15 cellular contexts compared by ENCODE assay signal in genomic region chr12:80593766-80594165, GRCh38.
DNase-seq lines count a peak whose midpoint lies in the region; ATAC-seq, FAIRE-seq and TF ChIP-seq lines count a peak whose summit lies in the region.
"Had no signal": no experiment of that assay in that cellular context is flagged by ENCODE, and none has a peak within 500 bp of the region (broad histone marks: within the 10 kb centered on the region; RNA-seq: fewer than 3 reads in every experiment).

No MANE protein-coding gene starts in this region.

- H3K27me3 ChIP-seq in keratinocyte (ENCODE audit: control insufficient read depth, extremely low read depth, insufficient read depth, low read length) = no peaks in the 10 kb centered on the region
- H3K27me3 ChIP-seq in uterus = no peaks in the 10 kb centered on the region
- H3K27me3 ChIP-seq: pancreas had no signal

- dilution Hi-C loops in keratinocyte (cut with MboI; ENCODE audit: extremely low pct_ligation_motif_present, low sequenced_read_pairs) = no loop called here

- in situ Hi-C loops in ACHN (cut with HindIII; ENCODE audit: low pct_ligation_motif_present, low pct_unique_long_range_greater_than_20kb, low sequenced_read_pairs) = no loop called here

- H3K9me1 ChIP-seq in keratinocyte (ENCODE audit: control insufficient read depth, extremely low read depth, insufficient read depth, low read length) = no peaks in the 10 kb centered on the region

- TF ChIP-seq CTCF in HFF-Myc (IDR thresholded peaks at IDR 0.05; ENCODE audit: low read depth, low read length, missing control alignments) (no peak), keratinocyte (optimal IDR thresholded peaks at IDR 0.05 in 1 of 3, IDR thresholded peaks at IDR 0.05 in 1 of 3, conservative IDR thresholded peaks at IDR 0.05 in 1 of 3; ENCODE audit: extremely low read depth in 1 of 3, insufficient read depth in 2 of 3, low read length in 3 of 3) (no peak), uterus (IDR thresholded peaks at IDR 0.05) (no peak)

- H3K27ac Mint-ChIP-seq in activated naive CD8-positive, alpha-beta T cell treated with anti-CD3 and anti-CD28 coated beads, Interleukin-2, amount 50 U/mL, for 24 hours = no peak overlapping the region
- no peak overlapping the region for H3K27ac Mint-ChIP-seq in activated naive CD8-positive, alpha-beta T cell treated with anti-CD3 and anti-CD28 coated beads for 36 hours
- H3K27ac Mint-ChIP-seq: activated CD8-positive, alpha-beta memory T cell treated with anti-CD3 and anti-CD28 coated beads, Interleukin-2, amount 10 ng/mL, durations not matched to agents 7 days and 5 days; activated naive CD4-positive, alpha-beta T cell treated with anti-CD3 and anti-CD28 coated beads for 36 hours had no signal

- no peaks in the 10 kb centered on the region for H3K4me1 ChIP-seq in keratinocyte (ENCODE audit: control insufficient read depth, extremely low read depth, insufficient read depth, low read length)
- no peaks in the 10 kb centered on the region for H3K4me1 ChIP-seq in uterus
- H3K4me1 ChIP-seq: pancreas had no signal

- intact Hi-C loops in uterus (cut with DNase I; ENCODE audit: low total_unique reads) = no loop called here

- H3K79me2 ChIP-seq in keratinocyte (ENCODE audit: control insufficient read depth, insufficient read depth, low read length) = no peaks in the 10 kb centered on the region

- no peaks in the 10 kb centered on the region for H3K27me3 Mint-ChIP-seq in activated naive CD8-positive, alpha-beta T cell treated with anti-CD3 and anti-CD28 coated beads, Interleukin-2, amount 50 U/mL, for 24 hours
- H3K27me3 Mint-ChIP-seq in activated naive CD8-positive, alpha-beta T cell treated with anti-CD3 and anti-CD28 coated beads for 36 hours = no peaks in the 10 kb centered on the region
- H3K27me3 Mint-ChIP-seq: activated CD8-positive, alpha-beta memory T cell treated with anti-CD3 and anti-CD28 coated beads, Interleukin-2, amount 10 ng/mL, durations not matched to agents 7 days and 5 days had no signal

- DNase-seq in ACHN (peak; percentile 33), HFF-Myc (ENCODE audit: extremely low read depth, low read depth) (peak; percentile 70), astrocyte of the hippocampus (ENCODE audit: low read depth, low spot score) (peak; percentile 74), keratinocyte (ENCODE audit: low read depth, low spot score) (no peak), uterus (no peak)
- DNase-seq in activated naive CD8-positive, alpha-beta T cell treated with anti-CD3 and anti-CD28 coated beads, Interleukin-2, amount 50 U/mL, for 24 hours = no peak
- no peak for DNase-seq in activated naive CD8-positive, alpha-beta T cell treated with anti-CD3 and anti-CD28 coated beads for 36 hours
- DNase-seq: activated CD8-positive, alpha-beta memory T cell treated with anti-CD3 and anti-CD28 coated beads, Interleukin-2, amount 10 ng/mL, durations not matched to agents 7 days and 5 days; activated naive CD4-positive, alpha-beta T cell treated with anti-CD3 and anti-CD28 coated beads for 36 hours; AML-193; NCI-H1105 treated with DMSO at 0.1 percent for 48 hours; NCI-H2227 treated with DMSO at 0.1 percent for 48 hours; pancreas; stimulated activated CD4-positive, alpha-beta T cell treated with anti-CD3 and anti-CD28 coated beads, Interleukin-12 subunit alpha, Interleukin-12 subunit beta, amount 100 ng/mL, for 4 hours had no signal

- H3K36me3 ChIP-seq in keratinocyte (ENCODE audit: control insufficient read depth in 2 of 2, extremely low read depth in 1 of 2, insufficient read depth in 2 of 2, low read length in 2 of 2) = no peaks in the 10 kb centered on the region
- no peaks in the 10 kb centered on the region for H3K36me3 ChIP-seq in uterus
- H3K36me3 ChIP-seq: pancreas had no signal

- no peak for ATAC-seq in activated naive CD8-positive, alpha-beta T cell treated with anti-CD3 and anti-CD28 coated beads, Interleukin-2, amount 50 U/mL, for 24 hours
- no peak for ATAC-seq in HG02870 (IDR thresholded peaks at IDR 0.05; ENCODE audit: unreplicated experiment)
- ATAC-seq: activated CD8-positive, alpha-beta memory T cell treated with anti-CD3 and anti-CD28 coated beads, Interleukin-2, amount 10 ng/mL, durations not matched to agents 7 days and 5 days; pancreas had no signal

- H3K9ac ChIP-seq in keratinocyte (ENCODE audit: control insufficient read depth, extremely low read depth, insufficient read depth, low read length) = no peak overlapping the region

- no peaks in the 10 kb centered on the region for H4K20me1 ChIP-seq in keratinocyte (ENCODE audit: control insufficient read depth, extremely low read depth, insufficient read depth, low read length)

- no peak for TF ChIP-seq POLR2A in uterus (IDR thresholded peaks at IDR 0.05)

- H3K4me3 ChIP-seq in HFF-Myc (replicated peaks; ENCODE audit: low read depth, low read length) (no peak overlapping the region), keratinocyte (ENCODE audit: control insufficient read depth in 2 of 3, extremely low read depth in 1 of 3, insufficient read depth in 2 of 3, low read depth in 1 of 3, low read length in 3 of 3) (no peak overlapping the region), uterus (no peak overlapping the region)
- H3K4me3 ChIP-seq: pancreas had no signal

- H3K4me1 Mint-ChIP-seq in activated naive CD8-positive, alpha-beta T cell treated with anti-CD3 and anti-CD28 coated beads, Interleukin-2, amount 50 U/mL, for 24 hours = no peaks in the 10 kb centered on the region
- no peaks in the 10 kb centered on the region for H3K4me1 Mint-ChIP-seq in activated naive CD8-positive, alpha-beta T cell treated with anti-CD3 and anti-CD28 coated beads for 36 hours
- H3K4me1 Mint-ChIP-seq: activated CD8-positive, alpha-beta memory T cell treated with anti-CD3 and anti-CD28 coated beads, Interleukin-2, amount 10 ng/mL, durations not matched to agents 7 days and 5 days had no signal

- no peak overlapping the region for H3K27ac ChIP-seq in keratinocyte (ENCODE audit: control insufficient read depth, insufficient read depth, low read length)
- H3K27ac ChIP-seq in uterus = no peak overlapping the region
- H3K27ac ChIP-seq: pancreas had no signal

- H3K36me3 Mint-ChIP-seq in activated naive CD8-positive, alpha-beta T cell treated with anti-CD3 and anti-CD28 coated beads, Interleukin-2, amount 50 U/mL, for 24 hours (ENCODE audit: low read depth) = no peaks in the 10 kb centered on the region
- H3K36me3 Mint-ChIP-seq in activated naive CD8-positive, alpha-beta T cell treated with anti-CD3 and anti-CD28 coated beads for 36 hours = no peaks in the 10 kb centered on the region
- H3K36me3 Mint-ChIP-seq: activated CD8-positive, alpha-beta memory T cell treated with anti-CD3 and anti-CD28 coated beads, Interleukin-2, amount 10 ng/mL, durations not matched to agents 7 days and 5 days had no signal

- H3K4me3 Mint-ChIP-seq in activated naive CD8-positive, alpha-beta T cell treated with anti-CD3 and anti-CD28 coated beads, Interleukin-2, amount 50 U/mL, for 24 hours = no peak overlapping the region
- no peak overlapping the region for H3K4me3 Mint-ChIP-seq in activated naive CD8-positive, alpha-beta T cell treated with anti-CD3 and anti-CD28 coated beads for 36 hours
- H3K4me3 Mint-ChIP-seq: activated CD8-positive, alpha-beta memory T cell treated with anti-CD3 and anti-CD28 coated beads, Interleukin-2, amount 10 ng/mL, durations not matched to agents 7 days and 5 days; activated naive CD4-positive, alpha-beta T cell treated with anti-CD3 and anti-CD28 coated beads for 36 hours had no signal

- H3K9me3 Mint-ChIP-seq in activated naive CD8-positive, alpha-beta T cell treated with anti-CD3 and anti-CD28 coated beads, Interleukin-2, amount 50 U/mL, for 24 hours = no peaks in the 10 kb centered on the region
- H3K9me3 Mint-ChIP-seq in activated naive CD8-positive, alpha-beta T cell treated with anti-CD3 and anti-CD28 coated beads for 36 hours = peaks cover 2% of the 10 kb centered on the region

- peak overlapping the region; percentile 3 for H2AFZ ChIP-seq in keratinocyte (ENCODE audit: control insufficient read depth, low read length)

- peak; percentile 69 for FAIRE-seq in keratinocyte (lab: Jason Lieb, UNC)
- FAIRE-seq: pancreas had no signal

- no peak overlapping the region for H3K4me2 ChIP-seq in keratinocyte (ENCODE audit: control insufficient read depth, extremely low read depth, insufficient read depth, low read depth, low read length)

- no peaks in the 10 kb centered on the region for H3K9me3 ChIP-seq in keratinocyte (ENCODE audit: control insufficient read depth, low read depth, low read length)
- no peaks in the 10 kb centered on the region for H3K9me3 ChIP-seq in uterus
- H3K9me3 ChIP-seq: pancreas had no signal

Comparison
In these comparisons a context has a peak if more than half of its experiments do, and no peak if none do; other contexts are left out.
1. DNase-seq: peak in ACHN (single experiment), HFF-Myc (single experiment) and astrocyte of the hippocampus (single experiment); none in keratinocyte (single experiment), uterus (0 of 2), activated naive CD8-positive, alpha-beta T cell treated with anti-CD3 and anti-CD28 coated beads, Interleukin-2, amount 50 U/mL, for 24 hours (single experiment) and activated naive CD8-positive, alpha-beta T cell treated with anti-CD3 and anti-CD28 coated beads for 36 hours (single experiment).